9 cellular contexts compared by ENCODE assay signal in the genomic region with DNA sequence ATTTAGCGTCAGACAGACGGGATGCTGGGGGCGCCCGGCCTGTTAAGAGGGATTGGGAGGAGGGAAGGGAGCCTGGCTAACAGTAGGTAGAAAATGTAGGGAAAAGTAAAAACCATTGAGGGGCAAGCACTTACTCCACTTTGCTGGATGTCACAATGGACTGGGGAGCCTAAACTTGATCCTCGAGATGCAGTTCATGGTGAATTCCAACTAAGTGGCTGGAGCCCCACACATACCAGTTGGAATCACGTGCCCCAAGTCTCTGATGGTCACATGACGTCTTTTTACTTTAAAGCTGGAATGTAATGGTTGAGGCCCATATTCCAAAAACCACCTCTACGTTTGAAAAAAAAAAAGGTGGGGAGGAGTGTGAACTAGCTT. TPM values are rescaled to one million over a fixed set of nuclear protein-coding genes. Genes with fewer than 3 reads are reported as not detected.
A peak's percentile ranks its signal among the peaks of the same experiment; 100 is the strongest.
DNase-seq lines count a peak whose midpoint lies in the region; ATAC-seq and TF ChIP-seq lines count a peak whose summit lies in the region.
"Had no signal": no experiment of that assay in that cellular context is flagged by ENCODE, and none has a peak within 500 bp of the region (broad histone marks: within the 10 kb centered on the region; RNA-seq: fewer than 3 reads in every experiment).

No MANE protein-coding gene starts in this region.

- no peak for TF ChIP-seq CTCF in tibial nerve (IDR thresholded peaks at IDR 0.05)

- H3K4me1 ChIP-seq in tibial nerve: peaks cover 0 to 17% (median 0%) of the 10 kb centered on the region in 4 donors

- peaks cover 0 to 44% of the 10 kb centered on the region in 2 donors for H3K27me3 ChIP-seq in tibial nerve

- no peak for TF ChIP-seq POLR2A in tibial nerve (IDR thresholded peaks at IDR 0.05)

- ATAC-seq in GM21423 (IDR thresholded peaks at IDR 0.05; ENCODE audit: unreplicated experiment) (no peak), GM21619 (IDR thresholded peaks at IDR 0.05; ENCODE audit: unreplicated experiment) (no peak)

- TF ChIP-seq EP300 in tibial nerve (IDR thresholded peaks at IDR 0.05): no peak

- H3K27ac ChIP-seq in tibial nerve: peak overlapping the region; percentile 61 to 95 (median 86)

- H3K36me3 ChIP-seq in tibial nerve: no peaks in the 10 kb centered on the region

- peak overlapping the region; percentile 47 to 72 (median 50) for H3K4me3 ChIP-seq in tibial nerve

- no peaks in the 10 kb centered on the region for H3K9me3 ChIP-seq in tibial nerve

- WGBS in tibial nerve, 2 donors: 1 to 14% methylated on average over 5 to 8 of the region's 8 CpGs

- DNase-seq in NCI-H146 (lab: John Stamatoyannopoulos, UW): peak; percentile 29
- no peak for DNase-seq in NCI-H146 treated with DMSO at 0.1 percent for 48 hours (lab: John Stamatoyannopoulos, UW; ENCODE audit: unreplicated experiment)
- peak; percentile 38 for DNase-seq in cerebellar cortex (ENCODE audit: low spot score)
- peak; percentile 40 for DNase-seq in left kidney (ENCODE audit: low read depth, low spot score)
- no peak for DNase-seq in tibial nerve (ENCODE audit: low spot score in 2 of 2)
- DNase-seq in SK-N-DZ (ENCODE audit: low spot score): no peak
- DNase-seq: AML-193 had no signal

RNA-seq across cellular contexts. Expression of a gene that starts 1.5 kb away (rescaled TPM):
- total RNA-seq in tibial nerve: 10 to 100 TPM; 60.9 to 93.8 (median 82.4) TPM
- 55.2 and 60.4 TPM in 2 replicates for polyA plus RNA-seq in SK-N-DZ (2014; cell fraction: cytosol; rRNA removed)
- 27.4 and 30.8 TPM in 2 replicates for polyA plus RNA-seq in SK-N-DZ (2014; cell fraction: nucleus; rRNA removed)

Comparison
In these comparisons a context has a peak if more than half of its experiments do, and no peak if none do; other contexts are left out.
1. DNase-seq: peak in NCI-H146 (single experiment), cerebellar cortex (single experiment) and left kidney (single experiment); none in NCI-H146 treated with DMSO at 0.1 percent for 48 hours (single experiment), tibial nerve (0 of 2) and SK-N-DZ (single experiment).